ENCODE assay signal across 24 cellular contexts in the genomic region with DNA sequence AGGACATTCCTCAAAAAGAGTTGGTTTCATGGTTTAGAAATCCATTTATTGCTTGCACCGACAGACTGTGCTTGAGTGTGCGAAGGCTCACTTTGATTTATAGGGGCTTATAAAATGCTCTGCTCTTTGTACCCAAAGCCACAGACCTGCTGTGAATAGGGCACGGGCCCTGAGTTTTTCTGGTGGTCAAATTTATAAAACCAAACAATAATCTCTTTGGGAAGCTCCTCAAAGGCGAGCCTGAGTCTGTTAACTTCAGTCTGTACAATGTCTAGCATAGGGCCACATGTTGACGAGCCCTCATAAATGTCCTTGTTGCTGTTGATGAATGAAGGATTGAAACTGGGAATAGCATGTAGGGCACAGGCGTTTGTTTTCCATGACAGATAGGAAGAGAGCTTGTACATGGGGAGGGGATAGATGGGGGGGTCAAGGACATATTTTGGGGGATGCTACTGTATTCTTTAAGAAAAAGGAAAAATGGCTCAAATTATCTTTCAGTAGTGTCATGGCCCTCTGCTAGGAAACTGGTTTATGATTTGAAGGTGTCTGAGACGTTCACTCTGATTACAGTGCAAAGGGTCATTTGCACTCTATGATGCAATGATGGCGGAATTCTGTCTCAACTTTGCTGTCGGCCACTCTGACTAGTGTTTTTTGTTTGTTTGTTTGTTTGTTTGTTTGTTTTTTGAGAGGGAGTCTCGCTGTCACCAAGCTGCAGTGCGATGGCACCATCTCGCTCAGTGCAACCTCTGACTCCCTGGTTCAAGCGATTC.
DNase-seq lines count a peak whose midpoint lies in the region; ATAC-seq and TF ChIP-seq lines count a peak whose summit lies in the region.
"Had no signal": no experiment of that assay in that cellular context is flagged by ENCODE, and none has a peak within 500 bp of the region (broad histone marks: within the 10 kb centered on the region; RNA-seq: fewer than 3 reads in every experiment).

No MANE protein-coding gene starts in this region.

- H2AK5ac ChIP-seq in mesendoderm (ENCODE audit: low read length) (no peak overlapping the region), trophoblast cell (ENCODE audit: low read length) (no peak overlapping the region)

- H3K27ac ChIP-seq in HUES48 (ENCODE audit: low read depth, low read length) (peak overlapping the region; percentile 64), mesendoderm (ENCODE audit: low read depth, low read length) (no peak overlapping the region), trophoblast cell (ENCODE audit: low read depth, low read length) (peak overlapping the region; percentile 57), aorta (ENCODE audit: low read depth in 1 of 2, low read length in 2 of 2) (no peak overlapping the region)
- H3K27ac ChIP-seq: brain microvascular endothelial cell, epithelial cell of prostate, KMS-11, upper lobe of right lung had no signal

- H4K8ac ChIP-seq in mesendoderm (ENCODE audit: low read depth, low read length) (no peak overlapping the region), trophoblast cell (ENCODE audit: low read depth, low read length) (peak overlapping the region; percentile 35)

- H3K4me1 ChIP-seq in HUES48 (ENCODE audit: control insufficient read depth, insufficient read depth, low read length) (peaks cover 54% of the 10 kb centered on the region), mesendoderm (ENCODE audit: control insufficient read depth, low read depth, low read length) (peaks cover 14% of the 10 kb centered on the region), trophoblast cell (ENCODE audit: control insufficient read depth in 1 of 2, insufficient read depth in 2 of 2, low read length in 2 of 2) (peaks cover 14% of the 10 kb centered on the region in 2 experiments), aorta (ENCODE audit: control insufficient read depth in 1 of 2, insufficient read depth in 2 of 2, low read length in 2 of 2) (peaks cover 2 to 12% of the 10 kb centered on the region in 2 donors)

- H2BK120ac ChIP-seq in mesendoderm (ENCODE audit: low read depth, low read length) (peak overlapping the region; percentile 83), trophoblast cell (ENCODE audit: insufficient read depth, low read length, poor library complexity) (peak overlapping the region; percentile 5)

- H3K4ac ChIP-seq in mesendoderm (ENCODE audit: low read depth, low read length) (no peak overlapping the region), trophoblast cell (ENCODE audit: low read depth, low read length) (no peak overlapping the region)

- DNase-seq in WTC11 (ENCODE audit: low spot score) (no peak), mesendoderm (no peak), trophoblast cell (peak in 1 of 2 donors; percentile 35), T-cell (no peak), aorta (no peak), NCI-H1092 treated with DMSO at 0.1 percent for 48 hours (lab: John Stamatoyannopoulos, UW) (no peak)
- DNase-seq in activated effector memory CD4-positive, alpha-beta T cell treated with anti-CD3 and anti-CD28 coated beads, Interleukin-2, amount 50 U/mL, for 16 hours: no peak
- DNase-seq: activated CD4-positive, alpha-beta memory T cell treated with anti-CD3 and anti-CD28 coated beads, Interleukin-2, amount 10 ng/mL, durations not matched to agents 7 days and 5 days; activated CD8-positive, alpha-beta memory T cell treated with anti-CD3 and anti-CD28 coated beads, Interleukin-2, amount 50 U/mL, for 4 hours; activated naive CD4-positive, alpha-beta T cell treated with anti-CD3 and anti-CD28 coated beads, Interleukin-2, amount 10 ng/mL, durations not matched to agents 7 days and 5 days; brain microvascular endothelial cell; immature natural killer cell; left cardiac atrium; MG63; NCI-H1930; NCI-H524; SHP77; upper lobe of right lung had no signal

- peak overlapping the region; percentile 61 for H4K91ac ChIP-seq in trophoblast cell (ENCODE audit: low read depth, low read length)

- POLR2A ChIA-PET in WTC11 (lab: Charles Lee): interaction anchor here (0.6 kb wide), 2 partner anchors 15 to 26 kb away, joined by 3 to 5 read pairs; no protein-coding TSS in a partner anchor
- POLR2A ChIA-PET in T-cell (lab: Charles Lee): interaction anchor here (0.6 kb wide), 2 partner anchors 14 to 39 kb away, joined by 3 to 6 read pairs; no protein-coding TSS in a partner anchor

- peaks cover 41% of the 10 kb centered on the region for H3K79me2 ChIP-seq in mesendoderm (ENCODE audit: control insufficient read depth, insufficient read depth, low read length)
- H3K79me2 ChIP-seq in trophoblast cell (ENCODE audit: control insufficient read depth, insufficient read depth, low read length, poor library complexity): no peaks in the 10 kb centered on the region

- peak overlapping the region; percentile 54 for H3K56ac ChIP-seq in mesendoderm (ENCODE audit: low read length)

- H2BK15ac ChIP-seq in mesendoderm (replicated peaks; ENCODE audit: low read depth): no peak overlapping the region

- H3K27ac Mint-ChIP-seq in WTC11 (peak overlapping the region; percentile 86), T-cell (no peak overlapping the region)
- H3K27ac Mint-ChIP-seq: activated CD4-positive, alpha-beta memory T cell treated with anti-CD3 and anti-CD28 coated beads, Interleukin-2, amount 10 ng/mL, durations not matched to agents 7 days and 5 days; activated naive CD4-positive, alpha-beta T cell treated with anti-CD3 and anti-CD28 coated beads, Interleukin-2, amount 10 ng/mL, durations not matched to agents 7 days and 5 days; activated T-helper 1 cell treated with anti-CD3 and anti-CD28 coated beads, Interleukin-12 subunit alpha, Interleukin-12 subunit beta, Interleukin-2, Interleukin-4 antibody, amounts not matched to agents 30 ng/mL and 10 ng/mL and 1 ng/mL, durations not matched to agents 14 hours and 24 hours and 36 hours; immature natural killer cell; stimulated activated effector memory CD8-positive, alpha-beta T cell treated with anti-CD3 and anti-CD28 coated beads, Interleukin-12 subunit alpha, Interleukin-12 subunit beta, amount 100 ng/mL, for 72 hours had no signal

- no peak for TF ChIP-seq CTCF in WTC11 (IDR thresholded peaks at IDR 0.05)

- ATAC-seq in WTC11: no peak
- no peak for ATAC-seq in T-cell (replicated peaks in 1 of 4)
- ATAC-seq in aorta (ENCODE audit: low FRiP score): no peak
- ATAC-seq: HCT116; left cardiac atrium; stimulated activated effector memory CD8-positive, alpha-beta T cell treated with anti-CD3 and anti-CD28 coated beads, Interleukin-12 subunit alpha, Interleukin-12 subunit beta, amount 100 ng/mL, for 72 hours; upper lobe of right lung had no signal

- H3K36me3 Mint-ChIP-seq in WTC11: no peaks in the 10 kb centered on the region
- no peaks in the 10 kb centered on the region for H3K36me3 Mint-ChIP-seq in T-cell
- H3K36me3 Mint-ChIP-seq: activated naive CD4-positive, alpha-beta T cell treated with anti-CD3 and anti-CD28 coated beads, Interleukin-2, amount 10 ng/mL, durations not matched to agents 7 days and 5 days; immature natural killer cell; stimulated activated effector memory CD8-positive, alpha-beta T cell treated with anti-CD3 and anti-CD28 coated beads, Interleukin-12 subunit alpha, Interleukin-12 subunit beta, amount 100 ng/mL, for 72 hours had no signal

- H4K12ac ChIP-seq in trophoblast cell (ENCODE audit: low read depth, low read length): no peak overlapping the region

- H3K4me1 Mint-ChIP-seq in WTC11: peaks cover 74% of the 10 kb centered on the region
- no peaks in the 10 kb centered on the region for H3K4me1 Mint-ChIP-seq in T-cell
- H3K4me1 Mint-ChIP-seq: activated CD4-positive, alpha-beta memory T cell treated with anti-CD3 and anti-CD28 coated beads, Interleukin-2, amount 10 ng/mL, durations not matched to agents 7 days and 5 days; activated naive CD4-positive, alpha-beta T cell treated with anti-CD3 and anti-CD28 coated beads, Interleukin-2, amount 10 ng/mL, durations not matched to agents 7 days and 5 days; immature natural killer cell; stimulated activated effector memory CD8-positive, alpha-beta T cell treated with anti-CD3 and anti-CD28 coated beads, Interleukin-12 subunit alpha, Interleukin-12 subunit beta, amount 100 ng/mL, for 72 hours had no signal

- WGBS in mesendoderm (ENCODE audit: extremely low coverage, insufficient coverage, low lambda C conversion rate): no CpG with 5 or more reads among the region's 13 CpGs
- no CpG with 5 or more reads among the region's 13 CpGs for WGBS in trophoblast cell (ENCODE audit: extremely low coverage, insufficient coverage, insufficient read length)
- 84 to 90% methylated on average over 13 of the region's 13 CpGs for WGBS in aorta, 2 donors

- no peaks in the 10 kb centered on the region for H3K9me3 Mint-ChIP-seq in WTC11
- no peaks in the 10 kb centered on the region for H3K9me3 Mint-ChIP-seq in T-cell
- H3K9me3 Mint-ChIP-seq: activated CD4-positive, alpha-beta memory T cell treated with anti-CD3 and anti-CD28 coated beads, Interleukin-2, amount 10 ng/mL, durations not matched to agents 7 days and 5 days; activated naive CD4-positive, alpha-beta T cell treated with anti-CD3 and anti-CD28 coated beads, Interleukin-2, amount 10 ng/mL, durations not matched to agents 7 days and 5 days; activated T-helper 1 cell treated with anti-CD3 and anti-CD28 coated beads, Interleukin-12 subunit alpha, Interleukin-12 subunit beta, Interleukin-2, Interleukin-4 antibody, amounts not matched to agents 30 ng/mL and 10 ng/mL and 1 ng/mL, durations not matched to agents 14 hours and 24 hours and 36 hours; immature natural killer cell; stimulated activated effector memory CD8-positive, alpha-beta T cell treated with anti-CD3 and anti-CD28 coated beads, Interleukin-12 subunit alpha, Interleukin-12 subunit beta, amount 100 ng/mL, for 72 hours had no signal

- peak overlapping the region; percentile 7 for H3K14ac ChIP-seq in trophoblast cell (ENCODE audit: low read length)

- H3K23ac ChIP-seq in mesendoderm (ENCODE audit: low read length) (no peak overlapping the region), trophoblast cell (ENCODE audit: low read length) (no peak overlapping the region)

- H2AFZ ChIP-seq in trophoblast cell (ENCODE audit: insufficient read depth, low read length, poor library complexity): no peak overlapping the region

- H3K9ac ChIP-seq in HUES48 (ENCODE audit: low read depth, low read length) (no peak overlapping the region), mesendoderm (ENCODE audit: low read length) (no peak overlapping the region), trophoblast cell (ENCODE audit: low read length) (no peak overlapping the region)
- H3K9ac ChIP-seq: KMS-11 had no signal

- H3K9me3 ChIP-seq in HUES48 (ENCODE audit: control insufficient read depth, insufficient read depth, low read length) (no peaks in the 10 kb centered on the region), trophoblast cell (ENCODE audit: insufficient read depth, low read depth, low read length) (no peaks in the 10 kb centered on the region), aorta (ENCODE audit: control insufficient read depth, low read length) (no peaks in the 10 kb centered on the region)
- H3K9me3 ChIP-seq: MG63, upper lobe of right lung had no signal

- 0 out of 2 replicates have a peak, but pooled peaks cover 3% of the 10 kb centered on the region for H3K36me3 ChIP-seq in HUES48 (ENCODE audit: control insufficient read depth, insufficient read depth, low read length)
- H3K36me3 ChIP-seq in mesendoderm (ENCODE audit: control insufficient read depth, insufficient read depth, low read length): no peaks in the 10 kb centered on the region
- no peaks in the 10 kb centered on the region for H3K36me3 ChIP-seq in trophoblast cell (ENCODE audit: control insufficient read depth in 1 of 2, insufficient read depth in 2 of 2, low read length in 2 of 2)
- no peaks in the 10 kb centered on the region for H3K36me3 ChIP-seq in aorta (ENCODE audit: control insufficient read depth in 1 of 2, insufficient read depth in 2 of 2, low read length in 1 of 2)
- H3K36me3 ChIP-seq: brain microvascular endothelial cell, MG63, upper lobe of right lung had no signal

- peak overlapping the region; percentile 37 for H2BK12ac ChIP-seq in trophoblast cell (ENCODE audit: low read length)

- H3K79me1 ChIP-seq in mesendoderm (ENCODE audit: low read length): peaks cover 7% of the 10 kb centered on the region
- peaks cover 24% of the 10 kb centered on the region for H3K79me1 ChIP-seq in trophoblast cell (ENCODE audit: low read length)

- H3K18ac ChIP-seq in mesendoderm (ENCODE audit: low read length): peak overlapping the region; percentile 31
- H3K18ac ChIP-seq in trophoblast cell (ENCODE audit: low read length): peak overlapping the region; percentile 68

- CTCF ChIA-PET in WTC11 (lab: Charles Lee): interaction anchor here (0.7 to 3.1 kb wide), 3 partner anchors 32 to 185 kb away, joined by 4 to 8 read pairs (median 5); no protein-coding TSS in a partner anchor
- CTCF ChIA-PET in T-cell (lab: Charles Lee): no interaction called here

- H3K4me3 Mint-ChIP-seq in WTC11 (no peak overlapping the region), T-cell (no peak overlapping the region)
- H3K4me3 Mint-ChIP-seq: activated CD4-positive, alpha-beta memory T cell treated with anti-CD3 and anti-CD28 coated beads, Interleukin-2, amount 10 ng/mL, durations not matched to agents 7 days and 5 days; activated naive CD4-positive, alpha-beta T cell treated with anti-CD3 and anti-CD28 coated beads, Interleukin-2, amount 10 ng/mL, durations not matched to agents 7 days and 5 days; activated T-helper 1 cell treated with anti-CD3 and anti-CD28 coated beads, Interleukin-12 subunit alpha, Interleukin-12 subunit beta, Interleukin-2, Interleukin-4 antibody, amounts not matched to agents 30 ng/mL and 10 ng/mL and 1 ng/mL, durations not matched to agents 14 hours and 24 hours and 36 hours; immature natural killer cell; stimulated activated effector memory CD8-positive, alpha-beta T cell treated with anti-CD3 and anti-CD28 coated beads, Interleukin-12 subunit alpha, Interleukin-12 subunit beta, amount 100 ng/mL, for 72 hours had no signal

- H3K27me3 ChIP-seq in HUES48 (ENCODE audit: control insufficient read depth, insufficient read depth, low read length) (no peaks in the 10 kb centered on the region), mesendoderm (ENCODE audit: insufficient read depth, low read length, poor library complexity) (no peaks in the 10 kb centered on the region), trophoblast cell (ENCODE audit: insufficient read depth, low read length) (no peaks in the 10 kb centered on the region), aorta (ENCODE audit: control insufficient read depth in 1 of 2, insufficient read depth in 2 of 2, low read length in 1 of 2) (no peaks in the 10 kb centered on the region)
- H3K27me3 ChIP-seq: brain microvascular endothelial cell, MG63, upper lobe of right lung had no signal

- no peak overlapping the region for H3K4me2 ChIP-seq in mesendoderm (ENCODE audit: low read length)
- H3K4me2 ChIP-seq in trophoblast cell (ENCODE audit: low read length): no peak overlapping the region
- H3K4me2 ChIP-seq: KMS-11 had no signal

- H3K27me3 Mint-ChIP-seq in WTC11 (ENCODE audit: low read depth) (no peaks in the 10 kb centered on the region), T-cell (peaks cover 0 to 5% of the 10 kb centered on the region in 2 donors)
- H3K27me3 Mint-ChIP-seq: activated CD4-positive, alpha-beta memory T cell treated with anti-CD3 and anti-CD28 coated beads, Interleukin-2, amount 10 ng/mL, durations not matched to agents 7 days and 5 days; activated naive CD4-positive, alpha-beta T cell treated with anti-CD3 and anti-CD28 coated beads, Interleukin-2, amount 10 ng/mL, durations not matched to agents 7 days and 5 days had no signal

- H4K5ac ChIP-seq in mesendoderm (ENCODE audit: low read length): no peak overlapping the region

- intact Hi-C loops in aorta (cut with DNase I): no loop called here

- no peak overlapping the region for H3K4me3 ChIP-seq in HUES48 (ENCODE audit: low read depth, low read length)
- no peak overlapping the region for H3K4me3 ChIP-seq in mesendoderm (ENCODE audit: low read length)
- H3K4me3 ChIP-seq in trophoblast cell (ENCODE audit: low read depth, low read length): no peak overlapping the region
- no peak overlapping the region for H3K4me3 ChIP-seq in aorta (ENCODE audit: low read length in 2 of 2)
- H3K4me3 ChIP-seq: MG63, upper lobe of right lung had no signal

- no peak overlapping the region for H2BK5ac ChIP-seq in mesendoderm (ENCODE audit: low read length)
- peak overlapping the region; percentile 57 for H2BK5ac ChIP-seq in trophoblast cell (ENCODE audit: low read depth, low read length, poor library complexity)

Comparison
In these comparisons a context has a peak if more than half of its experiments do, and no peak if none do; other contexts are left out.
1. H3K27ac ChIP-seq: peak in HUES48 (single experiment) and trophoblast cell (single experiment); none in mesendoderm (single experiment) and aorta (0 of 2).